10 cellular contexts compared by ENCODE assay signal in genomic region chr15:79292011-79292410, GRCh38. TPM values are rescaled to one million over a fixed set of nuclear protein-coding genes. Genes with fewer than 3 reads are reported as not detected.
"Had no signal": no experiment of that assay in that cellular context is flagged by ENCODE, and none has a peak within 500 bp of the region (broad histone marks: within the 10 kb centered on the region; RNA-seq: fewer than 3 reads in every experiment).

No MANE protein-coding gene starts in this region.

- H3K4me3 ChIP-seq: GM23248, HAP-1 had no signal

- H3K9me3 ChIP-seq: HAP-1 had no signal

- H3K4me1 ChIP-seq: HAP-1 had no signal

- H3K36me3 ChIP-seq: HAP-1 had no signal

- H3K9ac ChIP-seq: GM23248, KMS-11 had no signal

- DNase-seq: GM23248, GOT3, H7, HFFc6, KBM-7 had no signal

- H3K4me2 ChIP-seq: KMS-11 had no signal

- H3K27ac ChIP-seq: GM23248, HL-60, KMS-11 had no signal

- H2AFZ ChIP-seq: GM23248 had no signal

RNA-seq across cellular contexts. Expression of gene ANKRD34C, which starts 9.5 kb away (rescaled TPM):
- total RNA-seq: GM23248, H7, HepG2, HFFc6 had no signal
- polyA plus RNA-seq: GM23248, HepG2, IgD-negative memory B cell had no signal
